In genomic region chr10:117004238-117004626, GRCh38 we compare ENCODE assay signal across 8 cellular contexts. TPM values are rescaled to one million over a fixed set of nuclear protein-coding genes. Genes with fewer than 3 reads are reported as not detected.
DNase-seq lines count a peak whose midpoint lies in the region; ATAC-seq and TF ChIP-seq lines count a peak whose summit lies in the region.

No MANE protein-coding gene starts in this region.

- H3K27me3 ChIP-seq in BLaER1 treated with 17β-estradiol and CSF1 and Interleukin-3, amounts not matched to agents 10 nM and 100 nM = no peaks in the 10 kb centered on the region
- H3K27me3 ChIP-seq in HUES6 (ENCODE audit: control insufficient read depth, insufficient read depth, low read length) (no peaks in the 10 kb centered on the region), mammary epithelial cell (ENCODE audit: insufficient read depth, low read length) (no peaks in the 10 kb centered on the region), lung (ENCODE audit: control insufficient read depth, insufficient read depth) (no peaks in the 10 kb centered on the region)

- peaks cover 0 to 16% (median 9%) of the 10 kb centered on the region in 11 experiments; a peak in 16 of 22 replicates for H3K9me3 ChIP-seq in BLaER1 treated with 17β-estradiol and CSF1 and Interleukin-3, amounts not matched to agents 10 nM and 100 nM (replicated peaks in 1 of 11)
- no peaks in the 10 kb centered on the region for H3K9me3 ChIP-seq in HUES6 (ENCODE audit: control insufficient read depth, insufficient read depth, low read depth, low read length)
- H3K9me3 ChIP-seq in mammary epithelial cell (replicated peaks; ENCODE audit: insufficient read depth, low read length) = peaks cover 2% of the 10 kb centered on the region
- H3K9me3 ChIP-seq in lung (ENCODE audit: control insufficient read depth in 2 of 2, insufficient read depth in 1 of 2, low read length in 1 of 2) = no peaks in the 10 kb centered on the region

- CTCF ChIA-PET in mammary epithelial cell (lab: Charles Lee; ENCODE audit: low non-redundant PET) = no interaction called here

- H4K20me1 ChIP-seq in BLaER1 treated with 17β-estradiol and CSF1 and Interleukin-3, amounts not matched to agents 10 nM and 100 nM = no peaks in the 10 kb centered on the region
- H4K20me1 ChIP-seq in mammary epithelial cell (ENCODE audit: insufficient read depth, low read length) = no peaks in the 10 kb centered on the region

- intact Hi-C loops in mammary epithelial cell (cut with micrococcal nuclease) = no loop called here

- H3K4me3 ChIP-seq in BLaER1 treated with 17β-estradiol and CSF1 and Interleukin-3, amounts not matched to agents 10 nM and 100 nM = peak overlapping the region; percentile 63 to 84 (median 73)
- H3K4me3 ChIP-seq in HUES6 (ENCODE audit: low read depth, low read length) = peak overlapping the region; percentile 89
- peak overlapping the region; percentile 63 to 93 (median 66) for H3K4me3 ChIP-seq in mammary epithelial cell (replicated peaks in 1 of 3; ENCODE audit: insufficient read depth in 1 of 3, low read depth in 2 of 3, low read length in 3 of 3)
- peak overlapping the region; percentile 74 for H3K4me3 ChIP-seq in lung

- DNase-seq in mammary epithelial cell = no peak
- no peak for DNase-seq in lung (ENCODE audit: low spot score)
- no peak for DNase-seq in NCI-H69 (lab: John Stamatoyannopoulos, UW)
- no peak for DNase-seq in SHP77 (lab: John Stamatoyannopoulos, UW)

- no peaks in the 10 kb centered on the region for H3K36me3 ChIP-seq in BLaER1 treated with 17β-estradiol and CSF1 and Interleukin-3, amounts not matched to agents 10 nM and 100 nM
- no peaks in the 10 kb centered on the region for H3K36me3 ChIP-seq in HUES6 (ENCODE audit: control insufficient read depth, insufficient read depth, low read length)
- no peaks in the 10 kb centered on the region for H3K36me3 ChIP-seq in mammary epithelial cell (ENCODE audit: insufficient read depth, low read length)
- H3K36me3 ChIP-seq in lung (ENCODE audit: control insufficient read depth in 2 of 2, insufficient read depth in 2 of 2, low read length in 2 of 2) = no peaks in the 10 kb centered on the region

- peak overlapping the region in 9 of 11 experiments; percentile 65 to 89 (median 77); a peak in 14 of 22 replicates for H3K27ac ChIP-seq in BLaER1 treated with 17β-estradiol and CSF1 and Interleukin-3, amounts not matched to agents 10 nM and 100 nM
- no peak overlapping the region for H3K27ac ChIP-seq in HUES6 (ENCODE audit: low read depth, low read length)
- peak overlapping the region; percentile 69 for H3K27ac ChIP-seq in mammary epithelial cell (ENCODE audit: insufficient read depth, low read depth, low read length)
- peak overlapping the region in 1 of 2 donors; percentile 97 for H3K27ac ChIP-seq in lung (ENCODE audit: low read depth in 1 of 2, low read length in 1 of 2)

- 61% methylated on average over 7 of the region's 7 CpGs for WGBS in mammary epithelial cell (ENCODE audit: low coverage, missing lambda C conversion rate)
- 34% methylated on average over 7 of the region's 7 CpGs for WGBS in lung, 2 donors

- H3K79me2 ChIP-seq in mammary epithelial cell (ENCODE audit: insufficient read depth, low read length) = peaks cover 49% of the 10 kb centered on the region

- in situ Hi-C loops in mammary epithelial cell (cut with MboI; ENCODE audit: low sequenced_read_pairs in 2 of 2) = no loop called here

- peaks cover 0 to 21% (median 6%) of the 10 kb centered on the region in 10 experiments; a peak in 12 of 20 replicates for H3K4me1 ChIP-seq in BLaER1 treated with 17β-estradiol and CSF1 and Interleukin-3, amounts not matched to agents 10 nM and 100 nM
- H3K4me1 ChIP-seq in HUES6 (ENCODE audit: control insufficient read depth, insufficient read depth, low read length) (0 out of 2 replicates have a peak, but pooled peaks cover 4% of the 10 kb centered on the region), mammary epithelial cell (ENCODE audit: insufficient read depth, low read length) (peaks cover 13% of the 10 kb centered on the region), lung (ENCODE audit: control insufficient read depth in 2 of 2, insufficient read depth in 2 of 2, low read length in 2 of 2) (peaks cover 0 to 2% of the 10 kb centered on the region in 2 donors)

- peak overlapping the region; percentile 96 for H2AFZ ChIP-seq in mammary epithelial cell (ENCODE audit: low read depth, low read length)

- BruUV-seq in mammary epithelial cell (replicated peaks; lab: Mats Ljungman, UMichigan) = no TSS peak

- dilution Hi-C loops in mammary epithelial cell (cut with HindIII; ENCODE audit: low sequenced_read_pairs) = no loop called here

- ATAC-seq in GM19438 (IDR thresholded peaks at IDR 0.05; ENCODE audit: low read depth, unreplicated experiment) (peak; percentile 38), lung (ENCODE audit: insufficient read depth, low FRiP score) (peak; percentile 9), GM19467 (IDR thresholded peaks at IDR 0.05; ENCODE audit: unreplicated experiment) (no peak)

- peak overlapping the region; percentile 53 to 88 (median 73) for H3K4me2 ChIP-seq in BLaER1 treated with 17β-estradiol and CSF1 and Interleukin-3, amounts not matched to agents 10 nM and 100 nM
- peak overlapping the region; percentile 80 for H3K4me2 ChIP-seq in mammary epithelial cell (ENCODE audit: insufficient read depth, low read depth, low read length)

- peak overlapping the region; percentile 67 to 88 (median 79); a peak in 21 of 22 replicates for H3K9ac ChIP-seq in BLaER1 treated with 17β-estradiol and CSF1 and Interleukin-3, amounts not matched to agents 10 nM and 100 nM
- H3K9ac ChIP-seq in HUES6 (ENCODE audit: low read length) (peak overlapping the region; percentile 87), mammary epithelial cell (ENCODE audit: insufficient read depth, low read length) (peak overlapping the region; percentile 77)

- TF ChIP-seq CTCF in mammary epithelial cell (conservative IDR thresholded peaks at IDR 0.05 in 1 of 2, IDR thresholded peaks at IDR 0.05 in 1 of 2; ENCODE audit: extremely low read depth in 1 of 2, insufficient read depth in 1 of 2, low read depth in 1 of 2, low read length in 2 of 2) = no peak
- no peak for TF ChIP-seq CTCF in lung (IDR thresholded peaks at IDR 0.05; ENCODE audit: control extremely low read depth, extremely low read depth)

RNA-seq across cellular contexts. Expression of gene SHTN1, which starts 0.8 kb away (rescaled TPM):
- total RNA-seq in mammary epithelial cell (10 to 100 TPM in 1 of 2 donors, 1 to 10 TPM in 1; 6.0 to 27.8 TPM), lung (10 to 100 TPM; 14.4 to 28.4 TPM)
- polyA plus RNA-seq in mammary epithelial cell (5.6 TPM), lung (10 to 100 TPM; 14.0 to 19.0 TPM)
- 16.7 TPM for polyA minus RNA-seq in mammary epithelial cell
